10 cellular contexts compared by ENCODE assay signal in the genomic region with DNA sequence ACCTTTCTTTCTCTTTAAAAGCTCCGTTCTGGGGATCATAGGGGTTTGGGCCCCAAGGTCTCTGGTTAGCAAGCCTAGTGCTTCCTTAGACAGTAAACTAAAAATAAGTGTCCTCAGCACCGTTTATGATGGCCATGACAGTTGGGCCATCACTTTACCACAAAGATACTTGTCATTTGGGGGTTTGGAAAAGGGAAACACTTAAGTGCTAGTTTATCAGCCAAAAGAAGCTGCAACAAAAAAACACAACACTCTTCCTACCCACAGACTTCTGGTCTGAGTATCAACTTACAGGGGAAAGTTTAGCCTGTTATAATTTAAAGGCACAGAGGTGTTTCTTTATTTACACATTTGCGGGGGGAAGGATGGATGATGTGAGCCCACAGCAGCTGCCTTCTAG.
A peak's percentile ranks its signal among the peaks of the same experiment; 100 is the strongest.
DNase-seq lines count a peak whose midpoint lies in the region; ATAC-seq lines count a peak whose summit lies in the region.
"Had no signal": no experiment of that assay in that cellular context is flagged by ENCODE, and none has a peak within 500 bp of the region (broad histone marks: within the 10 kb centered on the region; RNA-seq: fewer than 3 reads in every experiment).

No MANE protein-coding gene starts in this region.

- peaks cover 24% of the 10 kb centered on the region for H3K9me3 Mint-ChIP-seq in T-helper 2 cell treated with Interferon-gamma antibody and Interleukin-4, amounts not matched to agents 5 μg/mL and 100 μg/mL, for 36 hours
- peaks cover 10% of the 10 kb centered on the region for H3K9me3 Mint-ChIP-seq in natural killer cell treated with Interleukin-12 subunit alpha and Interleukin-12 subunit beta and Interleukin-15 and Interleukin-18, amount 100 ng/mL, for 72 hours

- peaks cover 32% of the 10 kb centered on the region for H3K36me3 Mint-ChIP-seq in T-helper 2 cell treated with Interferon-gamma antibody and Interleukin-4, amounts not matched to agents 5 μg/mL and 100 μg/mL, for 36 hours (ENCODE audit: low read depth)
- H3K36me3 Mint-ChIP-seq in natural killer cell treated with Interleukin-12 subunit alpha and Interleukin-12 subunit beta and Interleukin-15 and Interleukin-18, amount 100 ng/mL, for 72 hours, result peaks cover 23% of the 10 kb centered on the region

- H3K4me3 Mint-ChIP-seq in T-helper 2 cell treated with Interferon-gamma antibody and Interleukin-4, amounts not matched to agents 5 μg/mL and 100 μg/mL, for 36 hours, result peak overlapping the region; percentile 75
- H3K4me3 Mint-ChIP-seq in natural killer cell treated with Interleukin-12 subunit alpha and Interleukin-12 subunit beta and Interleukin-15 and Interleukin-18, amount 100 ng/mL, for 72 hours, result peak overlapping the region; percentile 82

- peaks cover 48% of the 10 kb centered on the region for H3K4me1 Mint-ChIP-seq in T-helper 2 cell treated with Interferon-gamma antibody and Interleukin-4, amounts not matched to agents 5 μg/mL and 100 μg/mL, for 36 hours (ENCODE audit: low read depth)
- peaks cover 56 to 60% of the 10 kb centered on the region in 2 donors for H3K4me1 Mint-ChIP-seq in natural killer cell treated with Interleukin-12 subunit alpha and Interleukin-12 subunit beta and Interleukin-15 and Interleukin-18, amount 100 ng/mL, for 72 hours (ENCODE audit: low read depth in 2 of 2)

- H3K27me3 Mint-ChIP-seq in T-helper 2 cell treated with Interferon-gamma antibody and Interleukin-4, amounts not matched to agents 5 μg/mL and 100 μg/mL, for 36 hours (ENCODE audit: low read depth), result peaks cover 7% of the 10 kb centered on the region
- H3K27me3 Mint-ChIP-seq in natural killer cell treated with Interleukin-12 subunit alpha and Interleukin-12 subunit beta and Interleukin-15 and Interleukin-18, amount 100 ng/mL, for 72 hours, result no peaks in the 10 kb centered on the region

- ATAC-seq in GM18502 (IDR thresholded peaks at IDR 0.05; ENCODE audit: poor library complexity, unreplicated experiment), result peak; percentile 35
- ATAC-seq in HG03432 (IDR thresholded peaks at IDR 0.05; ENCODE audit: unreplicated experiment), result peak; percentile 50
- ATAC-seq in natural killer cell treated with Interleukin-12 subunit alpha and Interleukin-12 subunit beta and Interleukin-15 and Interleukin-18, amount 100 ng/mL, for 72 hours, result peak; percentile 79 to 83
- no peak for ATAC-seq in GM21526 (IDR thresholded peaks at IDR 0.05; ENCODE audit: low FRiP score, unreplicated experiment)
- ATAC-seq: gastroesophageal sphincter, lower lobe of right lung had no signal

- H3K27ac Mint-ChIP-seq in T-helper 2 cell treated with Interferon-gamma antibody and Interleukin-4, amounts not matched to agents 5 μg/mL and 100 μg/mL, for 36 hours, result peak overlapping the region; percentile 88
- H3K27ac Mint-ChIP-seq in natural killer cell treated with Interleukin-12 subunit alpha and Interleukin-12 subunit beta and Interleukin-15 and Interleukin-18, amount 100 ng/mL, for 72 hours, result peak overlapping the region; percentile 88 to 89

- DNase-seq in T-helper 2 cell treated with Interferon-gamma antibody and Interleukin-4, amounts not matched to agents 5 μg/mL and 100 μg/mL, for 36 hours (ENCODE audit: low spot score), result no peak
- no peak for DNase-seq in natural killer cell treated with Interleukin-12 subunit alpha and Interleukin-12 subunit beta and Interleukin-15 and Interleukin-18, amount 100 ng/mL, for 72 hours (ENCODE audit: low spot score)
- no peak for DNase-seq in anterior cingulate cortex (lab: John Stamatoyannopoulos, UW)
- no peak for DNase-seq in NCI-H345 (lab: John Stamatoyannopoulos, UW)
- DNase-seq: lower lobe of right lung, NCI-H1092 had no signal
